In the genomic region with DNA sequence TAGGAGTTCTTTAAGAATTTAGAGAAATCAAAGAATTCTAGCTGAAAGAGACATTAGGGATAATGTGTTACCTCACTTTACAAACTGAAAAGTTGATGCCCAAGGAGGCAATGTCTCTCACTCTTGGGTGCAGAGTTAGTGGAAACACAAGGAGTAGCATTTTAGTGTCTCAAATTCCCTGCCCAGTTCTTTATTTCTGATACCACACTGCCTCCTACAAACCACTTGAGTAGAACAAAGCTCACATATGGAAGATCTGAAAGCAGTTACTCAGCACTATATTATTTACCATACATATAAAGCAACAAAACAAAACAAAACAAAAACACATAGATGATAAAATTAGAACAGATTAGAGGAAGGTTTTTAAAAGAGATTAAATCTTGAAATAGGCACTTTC, we compare ENCODE assay signal across 19 cellular contexts.
DNase-seq lines count a peak whose midpoint lies in the region; ATAC-seq and TF ChIP-seq lines count a peak whose summit lies in the region.
"Had no signal": no experiment of that assay in that cellular context is flagged by ENCODE, and none has a peak within 500 bp of the region (broad histone marks: within the 10 kb centered on the region; RNA-seq: fewer than 3 reads in every experiment).

No MANE protein-coding gene starts in this region.

- intact Hi-C loops in posterior cingulate gyrus (cut with DNase I): no loop called here

- peak overlapping the region; percentile 87 for H3K27ac ChIP-seq in 22Rv1
- H3K27ac ChIP-seq: cardiac muscle cell, uterus had no signal

- TF ChIP-seq CTCF in 22Rv1 (IDR thresholded peaks at IDR 0.05) (peak; percentile 20; the same call in 1 of the 2 replicates), GM12872 (IDR thresholded peaks at IDR 0.05; ENCODE audit: insufficient read depth, low read depth, low read length) (0 out of 3 replicates have a peak, but pooled peaks have one; percentile 17), choroid plexus epithelial cell (conservative IDR thresholded peaks at IDR 0.05; ENCODE audit: low read depth, low read length) (no peak)

- DNase-seq in M059J (ENCODE audit: low read depth) (peak; percentile 14), choroid plexus epithelial cell (ENCODE audit: low read depth) (peak; percentile 43), posterior cingulate gyrus (no peak), DMS79 treated with DMSO at 0.1 percent for 48 hours (lab: John Stamatoyannopoulos, UW) (no peak)
- no peak for DNase-seq in stimulated activated naive CD4-positive, alpha-beta T cell (lab: John Stamatoyannopoulos, UW)
- DNase-seq: activated CD4-positive, alpha-beta T cell treated with anti-CD3 and anti-CD28 coated beads, Interleukin-2, amount 50 U/mL, for 4 hours; activated naive CD8-positive, alpha-beta T cell treated with anti-CD3 and anti-CD28 coated beads, Interleukin-2, amount 50 U/mL, for 24 hours; activated T-cell treated with anti-CD3 and anti-CD28 coated beads, Interleukin-2, amount 50 U/mL, for 72 hours; COR-L47; effector CD4-positive, alpha-beta T cell; KG1; occipital lobe; stimulated activated CD4-positive, alpha-beta T cell treated with anti-CD3 and anti-CD28 coated beads, Interleukin-1b, Interleukin-23, amount 100 ng/mL, for 48 hours; uterus had no signal

- no peak for ATAC-seq in HG03457 (IDR thresholded peaks at IDR 0.05; ENCODE audit: unreplicated experiment)
- ATAC-seq: activated naive CD8-positive, alpha-beta T cell treated with anti-CD3 and anti-CD28 coated beads, Interleukin-2, amount 50 U/mL, for 24 hours; activated T-cell treated with anti-CD3 and anti-CD28 coated beads, Interleukin-2, amount 50 U/mL, for 72 hours; sciatic nerve had no signal

- no peak overlapping the region for H3K4me3 ChIP-seq in choroid plexus epithelial cell (ENCODE audit: low read depth, low read length)
- H3K4me3 ChIP-seq: cardiac muscle cell, uterus had no signal

Comparison
In these comparisons a context has a peak if more than half of its experiments do, and no peak if none do; other contexts are left out.
1. DNase-seq: peak in M059J (single experiment) and choroid plexus epithelial cell (single experiment); none in stimulated activated naive CD4-positive, alpha-beta T cell (0 of 6), posterior cingulate gyrus (0 of 10) and DMS79 treated with DMSO at 0.1 percent for 48 hours (single experiment).